8 cellular contexts compared by ENCODE assay signal in genomic region chr17:58516644-58517377, GRCh38. TPM values are rescaled to one million over a fixed set of nuclear protein-coding genes. Genes with fewer than 3 reads are reported as not detected.
A peak's percentile ranks its signal among the peaks of the same experiment; 100 is the strongest.
DNase-seq lines count a peak whose midpoint lies in the region; ATAC-seq and TF ChIP-seq lines count a peak whose summit lies in the region.

No MANE protein-coding gene starts in this region.

- no peak for DNase-seq in T-helper 2 cell treated with Interferon-gamma antibody and Interleukin-4, amounts not matched to agents 5 μg/mL and 100 μg/mL, for 36 hours (ENCODE audit: low spot score)
- DNase-seq in T-helper 2 cell, result no peak
- no peak for DNase-seq in adipocyte (ENCODE audit: low read depth)
- peak; percentile 59 to 74 for DNase-seq in left colon
- DNase-seq in suprapubic skin (ENCODE audit: low spot score in 2 of 2), result no peak
- no peak for DNase-seq in activated effector memory CD4-positive, alpha-beta T cell treated with anti-CD3 and anti-CD28 coated beads, Interleukin-2, amount 50 U/mL, for 16 hours
- no peak for DNase-seq in SIG-M5 (lab: John Stamatoyannopoulos, UW)

- H3K9me3 ChIP-seq in adipocyte (ENCODE audit: control insufficient read depth, low read length) (no peaks in the 10 kb centered on the region), suprapubic skin (no peaks in the 10 kb centered on the region)

- H3K36me3 ChIP-seq in adipocyte (ENCODE audit: control insufficient read depth, insufficient read depth, low read length, severe bottlenecking) (peaks cover 8% of the 10 kb centered on the region), suprapubic skin (peaks cover 15% of the 10 kb centered on the region)

- peaks cover 23% of the 10 kb centered on the region for H3K4me1 ChIP-seq in adipocyte (ENCODE audit: control insufficient read depth, insufficient read depth, low read length)
- H3K4me1 ChIP-seq in suprapubic skin, result peaks cover 55% of the 10 kb centered on the region

- no peak for TF ChIP-seq POLR2A in suprapubic skin (IDR thresholded peaks at IDR 0.05)

- H3K9ac ChIP-seq in adipocyte (ENCODE audit: low read length), result peak overlapping the region; percentile 83

- TF ChIP-seq CTCF in suprapubic skin (IDR thresholded peaks at IDR 0.05), result no peak

- 27% methylated on average over 2 of the region's 2 CpGs for WGBS in suprapubic skin

- H3K27me3 Mint-ChIP-seq in T-helper 2 cell treated with Interferon-gamma antibody and Interleukin-4, amounts not matched to agents 5 μg/mL and 100 μg/mL, for 36 hours (ENCODE audit: low read depth), result peaks cover 4% of the 10 kb centered on the region

- peaks cover 37% of the 10 kb centered on the region for H3K4me1 Mint-ChIP-seq in T-helper 2 cell treated with Interferon-gamma antibody and Interleukin-4, amounts not matched to agents 5 μg/mL and 100 μg/mL, for 36 hours (ENCODE audit: low read depth)

- peaks cover 7% of the 10 kb centered on the region for H3K36me3 Mint-ChIP-seq in T-helper 2 cell treated with Interferon-gamma antibody and Interleukin-4, amounts not matched to agents 5 μg/mL and 100 μg/mL, for 36 hours (ENCODE audit: low read depth)

- peak; percentile 48 for ATAC-seq in left colon
- no peak for ATAC-seq in HG02623 (IDR thresholded peaks at IDR 0.05; ENCODE audit: unreplicated experiment)

- peak overlapping the region; percentile 88 for H3K4me3 ChIP-seq in adipocyte (ENCODE audit: low read length)
- peak overlapping the region; percentile 65 for H3K4me3 ChIP-seq in suprapubic skin

- H3K27me3 ChIP-seq in adipocyte (replicated peaks; ENCODE audit: control insufficient read depth, insufficient read depth, low read length) (no peaks in the 10 kb centered on the region), suprapubic skin (no peaks in the 10 kb centered on the region)

- peak overlapping the region; percentile 93 for H3K27ac ChIP-seq in suprapubic skin

- peak overlapping the region; percentile 99 for H3K27ac Mint-ChIP-seq in T-helper 2 cell treated with Interferon-gamma antibody and Interleukin-4, amounts not matched to agents 5 μg/mL and 100 μg/mL, for 36 hours

- intact Hi-C loops in left colon (cut with DNase I, micrococcal nuclease), result loop anchor here in 1 of 2 donors (10.0 kb wide), 1 partner anchor 178 kb away; the partner anchor contains the start of genes RAD51C and TEX14

- H3K4me3 Mint-ChIP-seq in T-helper 2 cell treated with Interferon-gamma antibody and Interleukin-4, amounts not matched to agents 5 μg/mL and 100 μg/mL, for 36 hours, result peak overlapping the region; percentile 89

- H3K9me3 Mint-ChIP-seq in T-helper 2 cell treated with Interferon-gamma antibody and Interleukin-4, amounts not matched to agents 5 μg/mL and 100 μg/mL, for 36 hours, result no peaks in the 10 kb centered on the region

- no peak for TF ChIP-seq EP300 in suprapubic skin (IDR thresholded peaks at IDR 0.05)

RNA-seq across cellular contexts. Expression of gene MTMR4, which starts 2.4 kb away (rescaled TPM):
- total RNA-seq in left colon (10 to 100 TPM; 42.2 to 52.4 TPM), suprapubic skin (10 to 100 TPM; 31.7 to 66.0 (median 53.4) TPM)

RNA-seq across cellular contexts. Expression of gene HSF5, which starts 28.6 kb away (rescaled TPM):
- total RNA-seq in left colon, result not detected
- not detected for total RNA-seq in suprapubic skin

Comparison
In these comparisons a context has a peak if more than half of its experiments do, and no peak if none do; other contexts are left out.
1. DNase-seq: peak in left colon (2 of 2); none in T-helper 2 cell treated with Interferon-gamma antibody and Interleukin-4, amounts not matched to agents 5 μg/mL and 100 μg/mL, for 36 hours (single experiment), T-helper 2 cell (0 of 5), adipocyte (single experiment), suprapubic skin (0 of 2), activated effector memory CD4-positive, alpha-beta T cell treated with anti-CD3 and anti-CD28 coated beads, Interleukin-2, amount 50 U/mL, for 16 hours (single experiment) and SIG-M5 (single experiment).